20 cellular contexts compared by ENCODE assay signal in the genomic region with DNA sequence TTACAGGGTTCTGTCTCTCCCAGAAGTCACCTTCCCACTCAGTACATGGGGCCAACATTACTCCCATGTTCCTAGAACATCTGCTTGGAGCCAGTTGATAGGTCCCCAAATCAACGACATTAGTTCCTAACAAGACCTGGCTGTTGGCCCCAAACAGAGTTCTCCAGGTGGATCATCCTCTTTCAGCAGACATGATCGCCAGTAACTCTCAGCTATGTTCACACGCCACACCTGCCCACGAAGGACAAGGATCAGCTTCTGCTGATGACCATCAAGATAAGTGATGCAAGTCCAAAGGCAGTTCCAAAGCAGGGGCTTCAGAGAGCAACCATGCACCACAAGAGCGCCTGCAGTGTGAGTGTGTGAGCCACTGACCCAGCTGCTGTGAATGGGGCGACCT.
"Had no signal": no experiment of that assay in that cellular context is flagged by ENCODE, and none has a peak within 500 bp of the region (broad histone marks: within the 10 kb centered on the region; RNA-seq: fewer than 3 reads in every experiment).

No MANE protein-coding gene starts in this region.

- H3K27me3 ChIP-seq: MG63 had no signal

- H3K27ac ChIP-seq: HL-60 had no signal

- DNase-seq: KBM-7, MG63, NCI-H1092, NCI-H1105 treated with DMSO at 0.1 percent for 48 hours, NCI-H1417 treated with DMSO at 0.1 percent for 48 hours, NCI-H146, NCI-H1694 treated with DMSO at 0.1 percent for 48 hours, NCI-H1930, NCI-H2081, NCI-H2107, NCI-H226, NCI-H446, NCI-H510A, NCI-H524 treated with DMSO at 0.1 percent for 48 hours, NCI-H69, NCI-H774, RPMI8226, SHP77, SK-N-SH had no signal

- H3K9ac ChIP-seq: SK-N-SH had no signal

- H3K9me3 ChIP-seq: MG63, SK-N-SH had no signal

- H3K4me3 ChIP-seq: MG63 had no signal
